Comparison of ENCODE assay signal across 11 cellular contexts in genomic region chr7:8296362-8296659, GRCh38. TPM values are rescaled to one million over a fixed set of nuclear protein-coding genes. Genes with fewer than 3 reads are reported as not detected.
A peak's percentile ranks its signal among the peaks of the same experiment; 100 is the strongest.
DNase-seq lines count a peak whose midpoint lies in the region; ATAC-seq and TF ChIP-seq lines count a peak whose summit lies in the region.
"Had no signal": no experiment of that assay in that cellular context is flagged by ENCODE, and none has a peak within 500 bp of the region (broad histone marks: within the 10 kb centered on the region; RNA-seq: fewer than 3 reads in every experiment).

No MANE protein-coding gene starts in this region.

- DNase-seq in natural killer cell (no peak), HT-29 (ENCODE audit: low spot score) (no peak)
- no peak for DNase-seq in natural killer cell treated with Interleukin-12 subunit alpha and Interleukin-12 subunit beta and Interleukin-15 and Interleukin-18, amount 100 ng/mL, for 72 hours (ENCODE audit: low spot score)
- DNase-seq in effector memory CD8-positive, alpha-beta T cell = no peak
- DNase-seq in stimulated activated naive CD8-positive, alpha-beta T cell treated with anti-CD3 and anti-CD28 coated beads, Interleukin-15, Interleukin-2, amounts not matched to agents 100 U/mL and 50 U/mL, for 24 hours = no peak
- no peak for DNase-seq in stimulated activated CD4-positive, alpha-beta T cell treated with anti-CD3 and anti-CD28 coated beads, Interleukin-2, amount 100 ng/mL, for 48 hours

- ATAC-seq in natural killer cell (no peak), HG02938 (IDR thresholded peaks at IDR 0.05; ENCODE audit: unreplicated experiment) (peak; percentile 24), SK-N-SH treated with all-trans-retinoic acid at 6 μM for 48 hours (peak; percentile 19; the same call in 1 of the 3 replicates)
- no peak for ATAC-seq in natural killer cell treated with Interleukin-12 subunit alpha and Interleukin-12 subunit beta and Interleukin-15 and Interleukin-18, amount 100 ng/mL, for 72 hours
- no peak for ATAC-seq in effector memory CD8-positive, alpha-beta T cell (replicated peaks)
- no peak for ATAC-seq in stimulated activated naive CD8-positive, alpha-beta T cell treated with anti-CD3 and anti-CD28 coated beads, Interleukin-15, Interleukin-2, amounts not matched to agents 100 U/mL and 50 U/mL, for 24 hours

- H3K4me1 Mint-ChIP-seq in natural killer cell = no peaks in the 10 kb centered on the region
- H3K4me1 Mint-ChIP-seq in natural killer cell treated with Interleukin-12 subunit alpha and Interleukin-12 subunit beta and Interleukin-15 and Interleukin-18, amount 100 ng/mL, for 72 hours (ENCODE audit: low read depth in 2 of 2) = no peaks in the 10 kb centered on the region
- no peaks in the 10 kb centered on the region for H3K4me1 Mint-ChIP-seq in effector memory CD8-positive, alpha-beta T cell (ENCODE audit: low read depth in 2 of 2)
- H3K4me1 Mint-ChIP-seq: naive B cell had no signal

- no peaks in the 10 kb centered on the region for H3K36me3 Mint-ChIP-seq in natural killer cell
- no peaks in the 10 kb centered on the region for H3K36me3 Mint-ChIP-seq in natural killer cell treated with Interleukin-12 subunit alpha and Interleukin-12 subunit beta and Interleukin-15 and Interleukin-18, amount 100 ng/mL, for 72 hours
- H3K36me3 Mint-ChIP-seq in effector memory CD8-positive, alpha-beta T cell (ENCODE audit: insufficient read depth) = no peaks in the 10 kb centered on the region
- H3K36me3 Mint-ChIP-seq: activated naive CD8-positive, alpha-beta T cell; naive B cell had no signal

- H3K4me3 Mint-ChIP-seq in natural killer cell = no peak overlapping the region
- no peak overlapping the region for H3K4me3 Mint-ChIP-seq in natural killer cell treated with Interleukin-12 subunit alpha and Interleukin-12 subunit beta and Interleukin-15 and Interleukin-18, amount 100 ng/mL, for 72 hours
- H3K4me3 Mint-ChIP-seq in effector memory CD8-positive, alpha-beta T cell = no peak overlapping the region
- H3K4me3 Mint-ChIP-seq: activated CD4-positive, alpha-beta T cell treated with anti-CD3 and anti-CD28 coated beads for 36 hours; activated naive CD8-positive, alpha-beta T cell; naive B cell had no signal

- intact Hi-C loops in natural killer cell (cut with micrococcal nuclease) = loop anchor here (5.0 kb wide), 1 partner anchor 699 kb away; no protein-coding TSS in a partner anchor

- H3K27ac Mint-ChIP-seq in natural killer cell = no peak overlapping the region
- no peak overlapping the region for H3K27ac Mint-ChIP-seq in natural killer cell treated with Interleukin-12 subunit alpha and Interleukin-12 subunit beta and Interleukin-15 and Interleukin-18, amount 100 ng/mL, for 72 hours
- H3K27ac Mint-ChIP-seq in effector memory CD8-positive, alpha-beta T cell = no peak overlapping the region
- H3K27ac Mint-ChIP-seq: activated CD4-positive, alpha-beta T cell treated with anti-CD3 and anti-CD28 coated beads for 36 hours; activated naive CD8-positive, alpha-beta T cell; naive B cell had no signal

- H3K9me3 Mint-ChIP-seq in natural killer cell = no peaks in the 10 kb centered on the region
- no peaks in the 10 kb centered on the region for H3K9me3 Mint-ChIP-seq in natural killer cell treated with Interleukin-12 subunit alpha and Interleukin-12 subunit beta and Interleukin-15 and Interleukin-18, amount 100 ng/mL, for 72 hours
- H3K9me3 Mint-ChIP-seq in effector memory CD8-positive, alpha-beta T cell = no peaks in the 10 kb centered on the region
- H3K9me3 Mint-ChIP-seq: naive B cell had no signal

- peak; percentile 21 for TF ChIP-seq CTCF in natural killer cell (IDR thresholded peaks at IDR 0.05)

- H3K27me3 Mint-ChIP-seq in natural killer cell (ENCODE audit: low read depth in 2 of 2) = peaks cover 13 to 18% of the 10 kb centered on the region in 2 donors
- peaks cover 12 to 15% of the 10 kb centered on the region in 2 donors for H3K27me3 Mint-ChIP-seq in natural killer cell treated with Interleukin-12 subunit alpha and Interleukin-12 subunit beta and Interleukin-15 and Interleukin-18, amount 100 ng/mL, for 72 hours
- H3K27me3 Mint-ChIP-seq in effector memory CD8-positive, alpha-beta T cell = peaks cover 27 to 35% of the 10 kb centered on the region in 2 donors

TF ChIP-seq in SK-N-SH treated with all-trans-retinoic acid at 6 μM for 48 hours, 23 proteins besides CTCF, POLR2A, EP300 and RAD21:
- TF ChIP-seq ZFP30 (CRISPR knock-in tag; IDR thresholded peaks at IDR 0.05) = no peak
- TF ChIP-seq CSDC2 (CRISPR knock-in tag; IDR thresholded peaks at IDR 0.05) = no peak
- no peak for TF ChIP-seq TOX (CRISPR knock-in tag; IDR thresholded peaks at IDR 0.05; ENCODE audit: borderline replicate concordance)
- no peak for TF ChIP-seq ZNF565 (CRISPR knock-in tag; conservative IDR thresholded peaks at IDR 0.05; ENCODE audit: low read depth)
- 0 out of 2 replicates have a peak, but pooled peaks have one; percentile 2 for TF ChIP-seq ZNF8 (CRISPR knock-in tag; IDR thresholded peaks at IDR 0.05)
- no peak for TF ChIP-seq PPARA (CRISPR knock-in tag; IDR thresholded peaks at IDR 0.05; ENCODE audit: borderline replicate concordance)

RNA-seq across cellular contexts. Expression of gene ICA1, which starts 34.3 kb away (rescaled TPM):
- total RNA-seq in natural killer cell = 1 to 10 TPM in 2 of 3 donors, under 1 TPM in 1; 0.75 to 1.9 (median 1.4) TPM
- under 1 TPM; 0.31 to 0.45 TPM for total RNA-seq in natural killer cell treated with Interleukin-12 subunit alpha and Interleukin-12 subunit beta and Interleukin-15 and Interleukin-18, amount 100 ng/mL, for 72 hours
- 15.6 and 22.6 TPM in 2 replicates for total RNA-seq in HT-29 (2014; rRNA removed; shearing (Covaris generic))

Comparison
In these comparisons a context has a peak if more than half of its experiments do, and no peak if none do; other contexts are left out.
1. ATAC-seq: peak in HG02938 (single experiment) and SK-N-SH treated with all-trans-retinoic acid at 6 μM for 48 hours (single experiment); none in natural killer cell (0 of 3), natural killer cell treated with Interleukin-12 subunit alpha and Interleukin-12 subunit beta and Interleukin-15 and Interleukin-18, amount 100 ng/mL, for 72 hours (0 of 2), effector memory CD8-positive, alpha-beta T cell (single experiment) and stimulated activated naive CD8-positive, alpha-beta T cell treated with anti-CD3 and anti-CD28 coated beads, Interleukin-15, Interleukin-2, amounts not matched to agents 100 U/mL and 50 U/mL, for 24 hours (single experiment).